8 cellular contexts compared by ENCODE assay signal in the genomic region with DNA sequence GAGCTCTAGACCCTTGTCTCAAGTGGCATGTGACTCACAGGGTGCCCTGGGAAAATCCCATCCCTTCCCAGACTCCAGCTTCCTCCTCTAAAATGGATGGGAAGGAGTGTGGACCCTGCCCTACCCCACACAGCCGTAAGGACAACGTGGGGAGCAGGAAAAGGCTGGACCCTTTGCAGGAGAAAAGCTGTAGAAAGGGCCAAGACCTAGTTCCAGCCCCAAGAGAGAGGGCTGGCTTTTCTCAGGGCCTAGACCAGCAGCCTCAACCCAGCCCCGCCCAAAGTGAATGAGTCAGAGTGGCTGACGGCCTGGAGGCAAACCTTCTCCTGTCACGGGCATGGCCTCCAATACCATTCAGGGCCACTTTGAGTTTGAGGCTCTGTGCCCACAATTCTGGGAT. TPM values are rescaled to one million over a fixed set of nuclear protein-coding genes. Genes with fewer than 3 reads are reported as not detected.
DNase-seq lines count a peak whose midpoint lies in the region; ATAC-seq and TF ChIP-seq lines count a peak whose summit lies in the region.

No MANE protein-coding gene starts in this region.

- peaks cover 46% of the 10 kb centered on the region for H3K4me1 ChIP-seq in OCI-LY3 (ENCODE audit: low read length)

- DNase-seq in Daoy (ENCODE audit: low read depth), result peak; percentile 94
- DNase-seq in activated T-helper 9 cell treated with anti-CD3 and anti-CD28 coated beads, Interleukin-2, amount 50 U/mL, for 16 hours (ENCODE audit: low read depth), result peak; percentile 58
- DNase-seq in iPS-NIHi11 (ENCODE audit: low spot score), result peak; percentile 61
- DNase-seq in stimulated activated CD8-positive, alpha-beta memory T cell treated with anti-CD3 and anti-CD28 coated beads, Interleukin-15, amount 100 ng/mL, for 1 hour (ENCODE audit: low read depth), result peak; percentile 7
- DNase-seq in NCI-H510A treated with DMSO at 0.1 percent for 48 hours (lab: John Stamatoyannopoulos, UW), result no peak
- no peak for DNase-seq in NCI-H1105 (lab: John Stamatoyannopoulos, UW)

- no peaks in the 10 kb centered on the region for H3K9me3 ChIP-seq in OCI-LY3 (ENCODE audit: insufficient read depth, low read length)

- peak; percentile 76 for ATAC-seq in HG02610 (IDR thresholded peaks at IDR 0.05; ENCODE audit: unreplicated experiment)

- no peaks in the 10 kb centered on the region for H4K20me1 ChIP-seq in OCI-LY3 (ENCODE audit: insufficient read depth, low read length)

- H3K27me3 ChIP-seq in OCI-LY3 (ENCODE audit: low read depth, low read length), result no peaks in the 10 kb centered on the region

- H3K4me3 ChIP-seq in OCI-LY3 (ENCODE audit: low read length), result 0 out of 2 replicates have a peak overlapping the region, but pooled peaks have one; percentile 11

- TF ChIP-seq CTCF in OCI-LY3 (IDR thresholded peaks at IDR 0.05; ENCODE audit: low read depth, low read length), result no peak

- H3K27ac ChIP-seq in OCI-LY3 (ENCODE audit: low read length), result peak overlapping the region; percentile 25; the same call in 1 of the 2 replicates

- H3K36me3 ChIP-seq in OCI-LY3 (replicated peaks; ENCODE audit: low read depth, low read length), result no peaks in the 10 kb centered on the region

- H3K9ac ChIP-seq in OCI-LY3 (ENCODE audit: low read length), result peak overlapping the region; percentile 14; the same call in 1 of the 2 replicates

- no peaks in the 10 kb centered on the region for H3K79me2 ChIP-seq in OCI-LY3 (ENCODE audit: low read length)

- peak overlapping the region; percentile 80; the same call in 1 of the 2 replicates for H2AFZ ChIP-seq in OCI-LY3 (ENCODE audit: low read depth, low read length)

- peak overlapping the region; percentile 65 for H3K4me2 ChIP-seq in OCI-LY3 (ENCODE audit: low read length)

RNA-seq across cellular contexts. Expression of a gene that starts 1.1 kb away (rescaled TPM):
- 5.7 and 7.8 TPM in 2 replicates for total RNA-seq in Daoy (2014; rRNA removed; shearing (Covaris generic))

RNA-seq across cellular contexts. Expression of a gene that starts 24.1 kb away (rescaled TPM):
- 5.7 TPM in 1 of 2 replicates, not detected in the other for total RNA-seq in Daoy (2014; rRNA removed; shearing (Covaris generic))

RNA-seq across cellular contexts. Expression of a gene that starts 53.5 kb away (rescaled TPM):
- not detected in 2 replicates for total RNA-seq in Daoy (2014; rRNA removed; shearing (Covaris generic))

Comparison
In these comparisons a context has a peak if more than half of its experiments do, and no peak if none do; other contexts are left out.
1. DNase-seq: peak in Daoy (single experiment), activated T-helper 9 cell treated with anti-CD3 and anti-CD28 coated beads, Interleukin-2, amount 50 U/mL, for 16 hours (single experiment), iPS-NIHi11 (single experiment) and stimulated activated CD8-positive, alpha-beta memory T cell treated with anti-CD3 and anti-CD28 coated beads, Interleukin-15, amount 100 ng/mL, for 1 hour (single experiment); none in NCI-H510A treated with DMSO at 0.1 percent for 48 hours (single experiment) and NCI-H1105 (single experiment).